Comparison of ENCODE assay signal across 12 cellular contexts in genomic region chr22:50396751-50397370, GRCh38. TPM values are rescaled to one million over a fixed set of nuclear protein-coding genes. Genes with fewer than 3 reads are reported as not detected.
DNase-seq lines count a peak whose midpoint lies in the region; ATAC-seq, FAIRE-seq and TF ChIP-seq lines count a peak whose summit lies in the region.
"Had no signal": no experiment of that assay in that cellular context is flagged by ENCODE, and none has a peak within 500 bp of the region (broad histone marks: within the 10 kb centered on the region; RNA-seq: fewer than 3 reads in every experiment).

No MANE protein-coding gene starts in this region.

- H3K4me1 Mint-ChIP-seq in CD4-positive, alpha-beta T cell (ENCODE audit: low read depth), result peaks cover 19% of the 10 kb centered on the region
- H3K4me1 Mint-ChIP-seq in naive thymus-derived CD4-positive, alpha-beta T cell, result peaks cover 19 to 44% (median 29%) of the 10 kb centered on the region in 7 donors

- no peaks in the 10 kb centered on the region for H3K9me3 Mint-ChIP-seq in CD4-positive, alpha-beta T cell
- H3K9me3 Mint-ChIP-seq in naive thymus-derived CD4-positive, alpha-beta T cell, result peaks cover 0 to 3% (median 0%) of the 10 kb centered on the region in 11 donors
- H3K9me3 Mint-ChIP-seq: stimulated activated naive CD8-positive, alpha-beta T cell treated with anti-CD3 and anti-CD28 coated beads, Interleukin-15, Interleukin-2, amounts not matched to agents 100 ng/mL and 50 ng/mL, for 24 hours had no signal

- peaks cover 58% of the 10 kb centered on the region for H3K36me3 Mint-ChIP-seq in CD4-positive, alpha-beta T cell (ENCODE audit: low read depth)
- H3K36me3 Mint-ChIP-seq in naive thymus-derived CD4-positive, alpha-beta T cell, result peaks cover 4 to 26% (median 10%) of the 10 kb centered on the region in 5 donors

- no peak overlapping the region for H3K9ac ChIP-seq in K562 (ENCODE audit: insufficient read depth in 1 of 2, low read depth in 2 of 2, low read length in 2 of 2)

- no peak overlapping the region for H3K4me2 ChIP-seq in K562 (ENCODE audit: insufficient read depth, low read length)

- POLR2A ChIA-PET in CD4-positive, alpha-beta T cell (lab: Charles Lee), result no interaction called here
- POLR2A ChIA-PET in K562 (lab: Yijun Ruan, JAX), result no interaction called here
- POLR2A ChIA-PET in naive thymus-derived CD4-positive, alpha-beta T cell (lab: Charles Lee), result no interaction called here

- TF ChIP-seq RAD21 in K562 (CRISPR knock-in tag; conservative IDR thresholded peaks at IDR 0.05 in 1 of 2, IDR thresholded peaks at IDR 0.05 in 1 of 2), result no peak

- no peaks in the 10 kb centered on the region for H3K27me3 ChIP-seq in CD4-positive, alpha-beta T cell (ENCODE audit: control insufficient read depth, insufficient read depth, low read length)
- no peaks in the 10 kb centered on the region for H3K27me3 ChIP-seq in K562 (ENCODE audit: control insufficient read depth in 2 of 2, insufficient read depth in 2 of 2, low read length in 2 of 2)
- no peaks in the 10 kb centered on the region for H3K27me3 ChIP-seq in naive thymus-derived CD4-positive, alpha-beta T cell (ENCODE audit: control insufficient read depth in 2 of 2, insufficient read depth in 2 of 2, low read length in 2 of 2)
- H3K27me3 ChIP-seq in effector memory CD4-positive, alpha-beta T cell (replicated peaks; ENCODE audit: control insufficient read depth, insufficient read depth, low read length, poor library complexity, severe bottlenecking), result no peaks in the 10 kb centered on the region

- no peak overlapping the region for H2AFZ ChIP-seq in K562 (ENCODE audit: low read depth, low read length)

- peak overlapping the region; percentile 31 for H3K27ac Mint-ChIP-seq in CD4-positive, alpha-beta T cell
- H3K27ac Mint-ChIP-seq in naive thymus-derived CD4-positive, alpha-beta T cell, result peak overlapping the region; percentile 1 to 86 (median 49)
- H3K27ac Mint-ChIP-seq: stimulated activated naive CD8-positive, alpha-beta T cell treated with anti-CD3 and anti-CD28 coated beads, Interleukin-15, Interleukin-2, amounts not matched to agents 100 ng/mL and 50 ng/mL, for 24 hours had no signal

- no peak for TF ChIP-seq POLR2A in K562 (conservative IDR thresholded peaks at IDR 0.05)

- no peak overlapping the region for H3K4me3 Mint-ChIP-seq in CD4-positive, alpha-beta T cell
- peak overlapping the region in 1 of 10 donors; percentile 35 for H3K4me3 Mint-ChIP-seq in naive thymus-derived CD4-positive, alpha-beta T cell
- H3K4me3 Mint-ChIP-seq: stimulated activated naive CD8-positive, alpha-beta T cell treated with anti-CD3 and anti-CD28 coated beads, Interleukin-15, Interleukin-2, amounts not matched to agents 100 ng/mL and 50 ng/mL, for 24 hours had no signal

- H3K4me3 ChIP-seq in K562, result no peak overlapping the region
- no peak overlapping the region for H3K4me3 ChIP-seq in naive thymus-derived CD4-positive, alpha-beta T cell (ENCODE audit: low read length)
- no peak overlapping the region for H3K4me3 ChIP-seq in effector memory CD4-positive, alpha-beta T cell (ENCODE audit: insufficient read depth, low read depth, low read length, poor library complexity, severe bottlenecking)

- H4K20me1 ChIP-seq in K562 (replicated peaks; ENCODE audit: control insufficient read depth, insufficient read depth, low read length), result no peaks in the 10 kb centered on the region

- CTCF ChIA-PET in CD4-positive, alpha-beta T cell (lab: Charles Lee), result no interaction called here
- CTCF ChIA-PET in K562 (lab: Yijun Ruan, JAX; ENCODE audit: low intra/inter-chr PET ratio), result no interaction called here
- CTCF ChIA-PET in naive thymus-derived CD4-positive, alpha-beta T cell (lab: Charles Lee), result no interaction called here

- no peak for TF ChIP-seq EP300 in K562 (IDR thresholded peaks at IDR 0.05; ENCODE audit: low read length)

- DNase-seq in CD4-positive, alpha-beta T cell, result no peak
- peak; percentile 80 for DNase-seq in HuH-7.5 (ENCODE audit: low spot score)
- DNase-seq in K562 (ENCODE audit: extremely low read depth in 1 of 4, low spot score in 3 of 4), result no peak
- DNase-seq in naive thymus-derived CD4-positive, alpha-beta T cell, result no peak
- DNase-seq in G401 (ENCODE audit: low spot score), result no peak
- no peak for DNase-seq in head of caudate nucleus
- DNase-seq in HK-2 (ENCODE audit: unreplicated experiment), result no peak
- no peak for DNase-seq in effector memory CD4-positive, alpha-beta T cell
- DNase-seq: amniotic stem cell, NCI-H2171 had no signal

- TF ChIP-seq CTCF in CD4-positive, alpha-beta T cell (IDR thresholded peaks at IDR 0.05), result no peak
- no peak for TF ChIP-seq CTCF in K562 (IDR thresholded peaks at IDR 0.05 in 2 of 3, conservative IDR thresholded peaks at IDR 0.05 in 1 of 3; ENCODE audit: insufficient read depth in 2 of 3, low read depth in 1 of 3, low read length in 3 of 3)

- H3K9me1 ChIP-seq in K562 (ENCODE audit: control insufficient read depth, insufficient read depth, low read length), result no peaks in the 10 kb centered on the region

- no peaks in the 10 kb centered on the region for H3K4me1 ChIP-seq in K562 (replicated peaks in 1 of 2; ENCODE audit: control insufficient read depth in 2 of 2, insufficient read depth in 2 of 2, low read length in 2 of 2)
- H3K4me1 ChIP-seq in naive thymus-derived CD4-positive, alpha-beta T cell (ENCODE audit: control insufficient read depth in 2 of 2, insufficient read depth in 2 of 2, low read length in 2 of 2), result peaks cover 0 to 6% of the 10 kb centered on the region in 2 donors
- no peaks in the 10 kb centered on the region for H3K4me1 ChIP-seq in effector memory CD4-positive, alpha-beta T cell (ENCODE audit: control insufficient read depth, insufficient read depth, low read length, poor library complexity, severe bottlenecking)

- no peaks in the 10 kb centered on the region for H3K9me3 ChIP-seq in CD4-positive, alpha-beta T cell (ENCODE audit: control insufficient read depth, low read length)
- no peaks in the 10 kb centered on the region for H3K9me3 ChIP-seq in K562 (replicated peaks; ENCODE audit: control insufficient read depth, insufficient read depth, low read depth, low read length)
- no peaks in the 10 kb centered on the region for H3K9me3 ChIP-seq in naive thymus-derived CD4-positive, alpha-beta T cell (ENCODE audit: control insufficient read depth in 2 of 3, low read length in 3 of 3)
- H3K9me3 ChIP-seq in effector memory CD4-positive, alpha-beta T cell (ENCODE audit: control insufficient read depth, low read length), result no peaks in the 10 kb centered on the region

- intact Hi-C loops in CD4-positive, alpha-beta T cell (cut with DNase I, micrococcal nuclease), result loop anchor here in 1 of 2 experiments (5.0 kb wide), 1 partner anchor 100 kb away; no protein-coding TSS in a partner anchor
- intact Hi-C loops in K562 (cut with micrococcal nuclease) (no loop called here), head of caudate nucleus (cut with DNase I) (no loop called here)
- intact Hi-C loops in naive thymus-derived CD4-positive, alpha-beta T cell (cut with micrococcal nuclease), result no loop called here

- no peak for FAIRE-seq in K562 (lab: Jason Lieb, UNC)
- FAIRE-seq: HTR-8/SVneo had no signal

- 73% methylated on average over 6 of the region's 6 CpGs for WGBS in K562 (ENCODE audit: insufficient coverage, low coverage, missing lambda C conversion rate)

- no peak for ATAC-seq in CD4-positive, alpha-beta T cell (ENCODE audit: poor library complexity)
- no peak for ATAC-seq in K562
- no peak for ATAC-seq in naive thymus-derived CD4-positive, alpha-beta T cell

- peak overlapping the region; percentile 0 for H3K27ac ChIP-seq in CD4-positive, alpha-beta T cell (ENCODE audit: low read depth, low read length)
- no peak overlapping the region for H3K27ac ChIP-seq in K562 (ENCODE audit: extremely low read depth, low read depth, low read length)
- no peak overlapping the region for H3K27ac ChIP-seq in naive thymus-derived CD4-positive, alpha-beta T cell (ENCODE audit: low read depth, low read length)
- H3K27ac ChIP-seq in effector memory CD4-positive, alpha-beta T cell (ENCODE audit: insufficient read depth, low read length, poor library complexity, severe bottlenecking), result no peak overlapping the region

- BruUV-seq in K562 (replicated peaks; lab: Mats Ljungman, UMichigan), result no TSS peak

- in situ Hi-C loops in K562 (cut with MboI) (no loop called here), G401 (cut with HindIII; ENCODE audit: low sequenced_read_pairs) (no loop called here)

- H3K79me2 ChIP-seq in K562 (ENCODE audit: control insufficient read depth, insufficient read depth, low read length), result peaks cover under 1% of the 10 kb centered on the region; the same call in 1 of the 3 replicates

- peaks cover 58% of the 10 kb centered on the region for H3K36me3 ChIP-seq in K562 (ENCODE audit: control insufficient read depth, insufficient read depth, low read length)
- peaks cover 0 to 45% (median 0%) of the 10 kb centered on the region in 3 experiments for H3K36me3 ChIP-seq in naive thymus-derived CD4-positive, alpha-beta T cell (ENCODE audit: control insufficient read depth in 2 of 3, insufficient read depth in 3 of 3, low read length in 3 of 3)
- peaks cover 20% of the 10 kb centered on the region for H3K36me3 ChIP-seq in effector memory CD4-positive, alpha-beta T cell (ENCODE audit: control insufficient read depth, insufficient read depth, low read length)

- H3K27me3 Mint-ChIP-seq in CD4-positive, alpha-beta T cell, result no peaks in the 10 kb centered on the region
- no peaks in the 10 kb centered on the region for H3K27me3 Mint-ChIP-seq in naive thymus-derived CD4-positive, alpha-beta T cell
- H3K27me3 Mint-ChIP-seq: stimulated activated naive CD8-positive, alpha-beta T cell treated with anti-CD3 and anti-CD28 coated beads, Interleukin-15, Interleukin-2, amounts not matched to agents 100 ng/mL and 50 ng/mL, for 24 hours had no signal

RNA-seq across cellular contexts. Expression of gene PPP6R2, which starts 53.7 kb away (rescaled TPM):
- total RNA-seq in CD4-positive, alpha-beta T cell, result 10 to 100 TPM; 47.1 to 48.0 TPM
- 97.0 and 226 TPM in 2 replicates for total RNA-seq in K562 (2011; cell fraction: chromatin; rRNA removed; ENCODE audit: low replicate concordance)
- 102 and 113 TPM in 2 replicates for total RNA-seq in K562 (2011; cell fraction: nucleolus; rRNA removed)
- 69.3 and 79.1 TPM in 2 replicates for total RNA-seq in K562 (2011; cell fraction: nucleoplasm; rRNA removed)
- 33.6 and 45.2 TPM in 2 replicates for total RNA-seq in K562 (2014; rRNA removed)
- total RNA-seq in K562 (2014; rRNA removed; fragmentation: Illumina TruSeq; extraction: Trizol), result 7.7 and 9.2 TPM in 2 replicates
- total RNA-seq in K562 (2015; rRNA removed; fragmentation: Illumina TruSeq; extraction: Trizol), result 21.4 and 22.1 TPM in 2 replicates
- 35.8 and 39.8 TPM in 2 replicates for total RNA-seq in K562 (2021)
- 24.1 and 33.0 TPM in 2 replicates for polyA plus RNA-seq in K562 (2011; rRNA removed)
- polyA plus RNA-seq in K562 (2011; cell fraction: cytosol; rRNA removed), result 30.1 and 36.3 TPM in 2 replicates
- 112 and 152 TPM in 2 replicates for polyA plus RNA-seq in K562 (2011; cell fraction: nucleus; rRNA removed)
- 27.4 and 43.9 TPM in 2 replicates for polyA plus RNA-seq in K562 (2012)
- 17.9 and 28.4 TPM in 2 replicates for polyA plus RNA-seq in K562 (2014; fragmentation: Illumina TruSeq; extraction: Trizol)
- under 1 TPM; 0.32 to 0.74 TPM for polyA plus RNA-seq in K562 (2014; fragmentation: Nextera tagmentation; extraction: Ambion mirVana)
- 37.5 and 39.3 TPM in 2 replicates for polyA plus RNA-seq in K562 (2014; rRNA removed)
- polyA minus RNA-seq in K562 (2011; rRNA and poly(A)+ RNA removed), result 17.5 and 21.0 TPM in 2 replicates
- 15.7 and 22.8 TPM in 2 replicates for polyA minus RNA-seq in K562 (2011; cell fraction: cytosol; rRNA and poly(A)+ RNA removed)
- polyA minus RNA-seq in K562 (2011; cell fraction: nucleus; rRNA and poly(A)+ RNA removed), result 27.3 and 36.0 TPM in 2 replicates
- 10 to 100 TPM; 57.8 to 88.1 (median 78.1) TPM for total RNA-seq in naive thymus-derived CD4-positive, alpha-beta T cell
- polyA plus RNA-seq in naive thymus-derived CD4-positive, alpha-beta T cell, result 10 to 100 TPM; 17.0 to 38.8 TPM
- total RNA-seq in G401 (2014; rRNA removed; shearing (Covaris generic)), result 76.9 and 77.8 TPM in 2 replicates
